In the genomic region with DNA sequence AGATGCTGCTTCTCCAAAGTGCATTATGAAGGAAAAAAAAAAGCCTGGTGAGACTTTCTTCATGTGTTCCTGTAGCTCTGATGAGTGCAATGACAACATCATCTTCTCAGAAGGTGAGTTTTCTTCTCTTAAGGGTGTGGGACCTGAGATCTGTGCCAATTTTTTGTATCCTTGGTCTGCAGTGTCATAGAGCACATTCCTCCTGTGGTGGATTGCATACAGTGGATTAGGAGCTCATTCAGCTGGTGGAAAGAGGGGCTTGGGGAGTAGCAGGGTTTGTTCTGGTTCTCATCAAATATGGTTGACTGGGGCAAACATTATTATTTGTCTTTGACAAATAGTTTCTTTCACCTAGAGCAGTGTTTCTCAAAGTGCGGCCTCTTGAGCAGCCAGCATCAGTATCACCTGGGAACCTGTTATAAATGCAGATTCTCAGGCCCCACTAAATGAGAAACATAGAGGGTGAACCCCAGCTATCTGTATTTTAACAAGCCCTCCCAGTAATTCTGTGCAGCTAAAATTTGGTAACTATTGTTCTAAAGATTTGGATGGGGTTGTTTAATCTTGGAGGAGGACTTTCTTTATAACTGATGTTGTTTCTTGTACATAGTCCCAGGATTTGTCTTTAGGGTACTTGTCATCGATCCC, we compare ENCODE assay signal across 1 cellular context.
TF ChIP-seq lines count a peak whose summit lies in the region.

No MANE protein-coding gene starts in this region.

TF ChIP-seq in IMR-90, 13 proteins besides CTCF, POLR2A, EP300 and RAD21 (continued from another document):
- TF ChIP-seq, protein P1, sequence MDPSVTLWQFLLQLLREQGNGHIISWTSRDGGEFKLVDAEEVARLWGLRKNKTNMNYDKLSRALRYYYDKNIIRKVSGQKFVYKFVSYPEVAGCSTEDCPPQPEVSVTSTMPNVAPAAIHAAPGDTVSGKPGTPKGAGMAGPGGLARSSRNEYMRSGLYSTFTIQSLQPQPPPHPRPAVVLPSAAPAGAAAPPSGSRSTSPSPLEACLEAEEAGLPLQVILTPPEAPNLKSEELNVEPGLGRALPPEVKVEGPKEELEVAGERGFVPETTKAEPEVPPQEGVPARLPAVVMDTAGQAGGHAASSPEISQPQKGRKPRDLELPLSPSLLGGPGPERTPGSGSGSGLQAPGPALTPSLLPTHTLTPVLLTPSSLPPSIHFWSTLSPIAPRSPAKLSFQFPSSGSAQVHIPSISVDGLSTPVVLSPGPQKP (IDR thresholded peaks at IDR 0.05; ENCODE audit: borderline replicate concordance, low read depth, low read length), result no peak
- TF ChIP-seq MXI1 (IDR thresholded peaks at IDR 0.05; ENCODE audit: borderline replicate concordance, low read depth, low read length) (no peak), BHLHE40 (IDR thresholded peaks at IDR 0.05; ENCODE audit: low read depth, low read length) (no peak), RCOR1 (IDR thresholded peaks at IDR 0.05; ENCODE audit: insufficient replicate concordance, low read length) (no peak), CEBPB (IDR thresholded peaks at IDR 0.05; ENCODE audit: low read depth, low read length) (no peak), USF2 (IDR thresholded peaks at IDR 0.05; ENCODE audit: low read depth, low read length) (no peak), NFE2L2 (IDR thresholded peaks at IDR 0.05; ENCODE audit: low read depth, low read length) (no peak), CHD1 (IDR thresholded peaks at IDR 0.05; ENCODE audit: low read depth, low read length) (no peak), MAFK (IDR thresholded peaks at IDR 0.05; ENCODE audit: low read depth, low read length) (no peak), FOS (IDR thresholded peaks at IDR 0.05; ENCODE audit: low read depth, low read length) (no peak), SMC3 (IDR thresholded peaks at IDR 0.05; ENCODE audit: low read depth, low read length) (no peak), MAZ (IDR thresholded peaks at IDR 0.05; ENCODE audit: borderline replicate concordance, low read depth, low read length) (no peak)
